In genomic region chr7:54773472-54774399, GRCh38 we compare ENCODE assay signal across 7 cellular contexts. TPM values are rescaled to one million over a fixed set of nuclear protein-coding genes. Genes with fewer than 3 reads are reported as not detected.
DNase-seq lines count a peak whose midpoint lies in the region; ATAC-seq and TF ChIP-seq lines count a peak whose summit lies in the region.

No MANE protein-coding gene starts in this region.

- dilution Hi-C loops in mammary epithelial cell (cut with HindIII; ENCODE audit: low sequenced_read_pairs): loop anchor here (25.0 kb wide), 1 partner anchor 489 kb away; no protein-coding TSS in a partner anchor

- TF ChIP-seq CTCF in mammary epithelial cell (conservative IDR thresholded peaks at IDR 0.05 in 1 of 2, IDR thresholded peaks at IDR 0.05 in 1 of 2; ENCODE audit: extremely low read depth in 1 of 2, insufficient read depth in 1 of 2, low read depth in 1 of 2, low read length in 2 of 2): peak; percentile 90 to 94

- intact Hi-C loops in mammary epithelial cell (cut with micrococcal nuclease): loop anchor here (1.0 kb wide), 5 partner anchors 66 to 642 kb away; no protein-coding TSS in a partner anchor

- H3K27ac ChIP-seq in mammary epithelial cell (ENCODE audit: insufficient read depth, low read depth, low read length): peak overlapping the region; percentile 50

- no TSS peak for BruUV-seq in mammary epithelial cell (replicated peaks; lab: Mats Ljungman, UMichigan)

- peaks cover 4% of the 10 kb centered on the region for H3K9me3 ChIP-seq in mammary epithelial cell (replicated peaks; ENCODE audit: insufficient read depth, low read length)

- 17% methylated on average over 18 of the region's 18 CpGs for WGBS in mammary epithelial cell (ENCODE audit: low coverage, missing lambda C conversion rate)

- peak; percentile 89 for ATAC-seq in GM18505 (IDR thresholded peaks at IDR 0.05; ENCODE audit: unreplicated experiment)
- ATAC-seq in HG03025 (IDR thresholded peaks at IDR 0.05; ENCODE audit: low FRiP score, unreplicated experiment): peak; percentile 85

- H3K4me1 ChIP-seq in mammary epithelial cell (ENCODE audit: insufficient read depth, low read length): peaks cover 16% of the 10 kb centered on the region

- peak overlapping the region; percentile 59 for H2AFZ ChIP-seq in mammary epithelial cell (ENCODE audit: low read depth, low read length)

- peak overlapping the region; percentile 69 for H3K4me2 ChIP-seq in mammary epithelial cell (ENCODE audit: insufficient read depth, low read depth, low read length)

- in situ Hi-C loops in mammary epithelial cell (cut with MboI; ENCODE audit: low sequenced_read_pairs in 2 of 2): loop anchor here (5.0 to 25.0 kb wide), 3 partner anchors 484 to 641 kb away; no protein-coding TSS in a partner anchor

- no peak for TF ChIP-seq POLR2A in GM18505 (IDR thresholded peaks at IDR 0.05; ENCODE audit: borderline replicate concordance, extremely low read depth, insufficient read depth, insufficient read length)

- DNase-seq in NCI-H2081 (lab: John Stamatoyannopoulos, UW) (peak; percentile 75 to 84), UCSD-AML1 (lab: John Stamatoyannopoulos, UW; ENCODE audit: unreplicated experiment) (peak; percentile 36), mammary epithelial cell (peak; percentile 78), iris pigment epithelial cell (ENCODE audit: low read depth) (peak; percentile 79)
- peak; percentile 67 for DNase-seq in stimulated activated CD4-positive, alpha-beta T cell treated with anti-CD3 and anti-CD28 coated beads, Interleukin-12 subunit alpha, Interleukin-12 subunit beta, amount 100 ng/mL, for 4 hours

- no peaks in the 10 kb centered on the region for H3K27me3 ChIP-seq in mammary epithelial cell (ENCODE audit: insufficient read depth, low read length)

- peak overlapping the region; percentile 42 for H3K9ac ChIP-seq in mammary epithelial cell (ENCODE audit: insufficient read depth, low read length)

- no peaks in the 10 kb centered on the region for H4K20me1 ChIP-seq in mammary epithelial cell (ENCODE audit: insufficient read depth, low read length)

- H3K79me2 ChIP-seq in mammary epithelial cell (ENCODE audit: insufficient read depth, low read length): no peaks in the 10 kb centered on the region

- peak overlapping the region; percentile 9 to 33 (median 14) for H3K4me3 ChIP-seq in mammary epithelial cell (replicated peaks in 1 of 3; ENCODE audit: insufficient read depth in 1 of 3, low read depth in 2 of 3, low read length in 3 of 3)

- CTCF ChIA-PET in mammary epithelial cell (lab: Charles Lee; ENCODE audit: low non-redundant PET): no interaction called here

- no peaks in the 10 kb centered on the region for H3K36me3 ChIP-seq in mammary epithelial cell (ENCODE audit: insufficient read depth, low read length)

RNA-seq across cellular contexts. Expression of gene SEC61G, which starts 14.7 kb away (rescaled TPM):
- 100 to 1,000 TPM; 156 to 174 TPM for total RNA-seq in mammary epithelial cell
- polyA plus RNA-seq in mammary epithelial cell: 285 TPM
- polyA minus RNA-seq in mammary epithelial cell: 7.8 TPM

Comparison
In these comparisons a context has a peak if more than half of its experiments do, and no peak if none do; other contexts are left out.
1. Peak in every context shown above with its lines: DNase-seq, ATAC-seq, H3K4me3 ChIP-seq and H3K27ac ChIP-seq.